8 cellular contexts compared by ENCODE assay signal in genomic region chr1:226062558-226063361, GRCh38. TPM values are rescaled to one million over a fixed set of nuclear protein-coding genes. Genes with fewer than 3 reads are reported as not detected.
DNase-seq lines count a peak whose midpoint lies in the region; ATAC-seq lines count a peak whose summit lies in the region.

Gene H3-3A (plus strand): TSS chr1:226062716. CDS start chr1:226064352, 1,636 bp downstream.

- H3K9me3 ChIP-seq in CD8-positive, alpha-beta memory T cell (ENCODE audit: low read length) = no peaks in the 10 kb centered on the region
- no peaks in the 10 kb centered on the region for H3K9me3 ChIP-seq in ectodermal cell (ENCODE audit: control insufficient read depth, low read length)

- no peaks in the 10 kb centered on the region for H3K27me3 ChIP-seq in CD8-positive, alpha-beta memory T cell (ENCODE audit: insufficient read depth, low read length, poor library complexity, severe bottlenecking)
- H3K27me3 ChIP-seq in ectodermal cell (ENCODE audit: control insufficient read depth, insufficient read depth, low read length, poor library complexity, severe bottlenecking) = no peaks in the 10 kb centered on the region

- DNase-seq in CD8-positive, alpha-beta memory T cell = peak; percentile 96 to 99 (median 97)
- DNase-seq in HS-5 (ENCODE audit: low read depth) (peak; percentile 61), NK-92 (lab: John Stamatoyannopoulos, UW; ENCODE audit: unreplicated experiment) (peak; percentile 73), lung microvascular endothelial cell (ENCODE audit: low read depth in 2 of 2) (peak; percentile 96 to 97)
- peak; percentile 94 to 99 for DNase-seq in activated CD8-positive, alpha-beta memory T cell treated with anti-CD3 and anti-CD28 coated beads for 1 hour (ENCODE audit: extremely low read depth in 1 of 2, low read depth in 1 of 2)
- DNase-seq in stimulated activated CD4-positive, alpha-beta T cell treated with anti-CD3 and anti-CD28 coated beads, TNF-alpha, amount 100 ng/mL, for 48 hours (ENCODE audit: low read depth in 3 of 3) = peak; percentile 96 to 99 (median 98)

- H3K36me3 ChIP-seq in CD8-positive, alpha-beta memory T cell (ENCODE audit: insufficient read depth, low read length) = peaks cover 23% of the 10 kb centered on the region
- peaks cover 17% of the 10 kb centered on the region for H3K36me3 ChIP-seq in ectodermal cell (ENCODE audit: control insufficient read depth, insufficient read depth, low read length)

- H3K4me1 ChIP-seq in CD8-positive, alpha-beta memory T cell (ENCODE audit: insufficient read depth, low read length) = peaks cover 48% of the 10 kb centered on the region
- H3K4me1 ChIP-seq in ectodermal cell (ENCODE audit: control insufficient read depth, insufficient read depth, low read length) = peaks cover 12% of the 10 kb centered on the region

- no peaks in the 10 kb centered on the region for H3K9me3 Mint-ChIP-seq in CD8-positive, alpha-beta memory T cell

- peak; percentile 56 for ATAC-seq in GM19468 (IDR thresholded peaks at IDR 0.05; ENCODE audit: extremely low read depth, unreplicated experiment)

- POLR2A ChIA-PET in CD8-positive, alpha-beta memory T cell (lab: Charles Lee) = interaction anchor here (0.5 to 4.7 kb wide), 22 partner anchors 11 to 635 kb away, joined by 3 to 171 read pairs (median 8); partner anchors contain the start of genes LBR, SDE2 and SRP9

- H3K27ac ChIP-seq in CD8-positive, alpha-beta memory T cell (ENCODE audit: low read depth, low read length) = peak within 1 kb of the TSS; percentile 96
- peak within 1 kb of the TSS; percentile 98 for H3K27ac ChIP-seq in ectodermal cell (ENCODE audit: insufficient read depth, low read depth, low read length, poor library complexity, severe bottlenecking)

- H3K4me3 Mint-ChIP-seq in CD8-positive, alpha-beta memory T cell = peak within 1 kb of the TSS; percentile 99 to 100 (median 100)

- H3K27me3 Mint-ChIP-seq in CD8-positive, alpha-beta memory T cell = no peaks in the 10 kb centered on the region

- peaks cover 49 to 64% (median 51%) of the 10 kb centered on the region in 3 donors for H3K4me1 Mint-ChIP-seq in CD8-positive, alpha-beta memory T cell

- peak within 1 kb of the TSS; percentile 91 for H3K4me3 ChIP-seq in CD8-positive, alpha-beta memory T cell (ENCODE audit: low read length)
- peak within 1 kb of the TSS; percentile 90 for H3K4me3 ChIP-seq in ectodermal cell (ENCODE audit: insufficient read depth, low read depth, low read length)

- H3K36me3 Mint-ChIP-seq in CD8-positive, alpha-beta memory T cell = peaks cover 14 to 61% (median 17%) of the 10 kb centered on the region in 3 donors

- WGBS in ectodermal cell, 2 experiments = 0 to 1% methylated on average over 81 of the region's 81 CpGs

- CTCF ChIA-PET in CD8-positive, alpha-beta memory T cell (lab: Charles Lee) = interaction anchor here (1.0 to 3.0 kb wide), 13 partner anchors 14 to 588 kb away, joined by 3 to 33 read pairs (median 3); partner anchors contain the start of genes PARP1 and SDE2

- H3K27ac Mint-ChIP-seq in CD8-positive, alpha-beta memory T cell = peak within 1 kb of the TSS; percentile 95 to 100 (median 98)

RNA-seq across cellular contexts. Expression of gene H3-3A, which starts in this region (rescaled TPM):
- total RNA-seq in CD8-positive, alpha-beta memory T cell = 100 to 1,000 TPM; 356 to 372 TPM
- 803 TPM for polyA plus RNA-seq in CD8-positive, alpha-beta memory T cell
- 1,817 TPM for polyA plus RNA-seq in ectodermal cell (2013, experiment 1 of 4)
- 1,759 TPM for polyA plus RNA-seq in ectodermal cell (2013, experiment 2 of 4)
- polyA plus RNA-seq in ectodermal cell (2013, experiment 3 of 4) = 1,403 TPM
- 1,529 TPM for polyA plus RNA-seq in ectodermal cell (2013, experiment 4 of 4)
- total RNA-seq in lung microvascular endothelial cell = 200 and 336 TPM in 2 replicates

Comparison
In these comparisons a context has a peak if more than half of its experiments do, and no peak if none do; other contexts are left out.
1. Peak in every context shown above with its lines: DNase-seq, ATAC-seq, H3K4me3 ChIP-seq and H3K27ac ChIP-seq.